ENCODE assay signal across 22 cellular contexts in genomic region chr4:123378794-123379193, GRCh38.
"Had no signal": no experiment of that assay in that cellular context is flagged by ENCODE, and none has a peak within 500 bp of the region (broad histone marks: within the 10 kb centered on the region; RNA-seq: fewer than 3 reads in every experiment).

No MANE protein-coding gene starts in this region.

- H3K27me3 ChIP-seq: colonic mucosa, gastroesophageal sphincter, heart left ventricle, tibial artery had no signal

- FAIRE-seq: endometrium, kidney, urothelium cell line had no signal

- H3K4me3 ChIP-seq: colonic mucosa, gastroesophageal sphincter, heart left ventricle, lung, tibial artery had no signal

- H3K27ac ChIP-seq: colonic mucosa, gastroesophageal sphincter, heart left ventricle, tibial artery had no signal

- DNase-seq: activated CD4-positive, alpha-beta memory T cell treated with anti-CD3 and anti-CD28 coated beads, Interleukin-2, amount 10 ng/mL, durations not matched to agents 7 days and 5 days; activated CD4-positive, alpha-beta T cell treated with anti-CD3 and anti-CD28 coated beads for 48 hours; activated CD4-positive, CD25-positive, alpha-beta regulatory T cell; activated naive CD4-positive, alpha-beta T cell treated with Interleukin-2 at 50 U/mL for 16 hours; activated T-cell treated with anti-CD3 and anti-CD28 coated beads, Interleukin-2, amount 50 U/mL, for 1 hour; central memory CD4-positive, alpha-beta T cell; colonic mucosa; heart left ventricle; kidney; midbrain; nephron progenitor cell; retina; stimulated activated CD4-positive, alpha-beta T cell treated with anti-CD3 and anti-CD28 coated beads, Interleukin-2, amount 100 ng/mL, for 24 hours; stimulated activated naive CD8-positive, alpha-beta T cell treated with anti-CD3 and anti-CD28 coated beads, Interleukin-15, Interleukin-2, amounts not matched to agents 100 U/mL and 50 U/mL, for 24 hours; substantia nigra; T-cell; T-helper 9 cell; tibial artery had no signal

- H3K9me3 ChIP-seq: colonic mucosa, gastroesophageal sphincter, tibial artery had no signal

- H3K4me1 ChIP-seq: colonic mucosa, gastroesophageal sphincter, tibial artery had no signal

- H3K36me3 ChIP-seq: colonic mucosa, gastroesophageal sphincter, heart left ventricle, tibial artery had no signal
